In the genomic region with DNA sequence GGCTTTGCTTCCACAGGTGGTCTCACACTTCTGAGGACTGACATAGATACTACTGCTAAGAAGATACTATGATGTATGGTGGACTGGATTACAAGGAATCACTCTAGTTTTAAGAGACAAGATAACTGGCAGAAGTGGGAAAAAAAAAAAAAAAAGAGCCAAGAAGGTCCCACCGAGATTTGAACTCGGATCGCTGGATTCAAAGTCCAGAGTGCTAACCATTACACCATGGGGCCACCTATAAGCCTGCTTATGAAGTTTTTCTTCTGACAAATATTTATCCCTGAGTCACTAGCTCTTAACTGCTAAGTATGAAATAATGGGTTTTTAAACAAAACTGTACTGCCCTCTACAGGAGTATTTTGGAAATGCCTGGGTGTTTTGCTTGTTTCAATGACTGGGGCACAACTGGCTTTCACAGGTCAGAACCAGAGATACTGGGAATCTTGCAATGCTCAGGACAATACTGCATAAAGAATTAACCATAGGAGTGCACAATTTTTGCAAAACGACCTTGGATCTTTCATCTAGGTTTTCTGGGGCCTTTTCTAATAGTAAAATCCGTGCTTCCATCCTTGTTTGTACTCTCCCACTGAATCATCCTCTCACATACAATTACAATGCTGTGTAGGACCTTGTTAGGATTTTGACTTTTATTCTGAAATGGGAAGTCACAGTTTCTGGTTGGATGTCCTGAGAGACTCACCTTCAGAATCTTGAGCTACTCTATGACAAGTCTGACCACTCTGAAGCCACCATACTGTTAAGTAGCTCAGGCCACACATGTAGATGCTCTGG, we compare ENCODE assay signal across 8 cellular contexts.
A peak's percentile ranks its signal among the peaks of the same experiment; 100 is the strongest.
DNase-seq lines count a peak whose midpoint lies in the region; ATAC-seq, FAIRE-seq and TF ChIP-seq lines count a peak whose summit lies in the region.

No MANE protein-coding gene starts in this region.

- no peak overlapping the region for H3K4me3 Mint-ChIP-seq in immature natural killer cell

- H3K36me3 Mint-ChIP-seq in immature natural killer cell: no peaks in the 10 kb centered on the region

- TF ChIP-seq POLR2A in HCT116 (IDR thresholded peaks at IDR 0.05; ENCODE audit: borderline replicate concordance, extremely low read depth, insufficient read depth, insufficient read length) (no peak), K562 (conservative IDR thresholded peaks at IDR 0.05) (no peak), GM12892 (IDR thresholded peaks at IDR 0.05; ENCODE audit: low read depth, low read length) (no peak)

- H4K20me1 ChIP-seq in HCT116 (ENCODE audit: insufficient read depth) (no peaks in the 10 kb centered on the region), K562 (replicated peaks; ENCODE audit: control insufficient read depth, insufficient read depth, low read length) (no peaks in the 10 kb centered on the region)

- H3K4me3 ChIP-seq in HCT116 (replicated peaks in 1 of 2; ENCODE audit: low read depth in 1 of 2, low read length in 2 of 2): no peak overlapping the region
- H3K4me3 ChIP-seq in SK-N-MC: peak overlapping the region; percentile 58
- H3K4me3 ChIP-seq in K562: no peak overlapping the region

- ATAC-seq in HCT116 (peak; percentile 46), K562 (peak; percentile 53)

- peak overlapping the region in 4 of 6 donors; percentile 26 to 50 (median 38) for H3K27ac Mint-ChIP-seq in immature natural killer cell

- TF ChIP-seq EP300 in K562 (IDR thresholded peaks at IDR 0.05; ENCODE audit: low read length): peak; percentile 81

- H3K27ac ChIP-seq in HCT116 (ENCODE audit: low read depth, low read length) (peak overlapping the region; percentile 26; the same call in 1 of the 2 replicates), SK-N-MC (no peak overlapping the region), K562 (ENCODE audit: extremely low read depth, low read depth, low read length) (peak overlapping the region; percentile 2; the same call in 1 of the 3 replicates)

- in situ Hi-C loops in K562 (cut with MboI): no loop called here

- DNase-seq in GM04503 (ENCODE audit: low read depth) (peak; percentile 69), HCT116 (ENCODE audit: low read depth, low spot score) (peak; percentile 90), NCI-H1092 treated with DMSO at 0.1 percent for 48 hours (lab: John Stamatoyannopoulos, UW) (peak; percentile 75), SK-N-MC (ENCODE audit: low read depth, low spot score) (peak; percentile 97), K562 (ENCODE audit: extremely low read depth in 1 of 4, low spot score in 3 of 4) (peak; percentile 66 to 93 (median 74)), immature natural killer cell (peak; percentile 81 to 85 (median 82)), GM12892 (ENCODE audit: insufficient read length) (no peak)
- peak; percentile 42 for DNase-seq in stimulated activated CD4-positive, alpha-beta T cell treated with anti-CD3 and anti-CD28 coated beads, Interleukin-1b, Interleukin-23, amount 100 ng/mL, for 48 hours

- no peaks in the 10 kb centered on the region for H3K36me3 ChIP-seq in HCT116 (ENCODE audit: control insufficient read depth in 1 of 2, insufficient read depth in 2 of 2, low read length in 2 of 2)
- no peaks in the 10 kb centered on the region for H3K36me3 ChIP-seq in SK-N-MC (ENCODE audit: insufficient read depth, low read length)
- no peaks in the 10 kb centered on the region for H3K36me3 ChIP-seq in K562 (ENCODE audit: control insufficient read depth, insufficient read depth, low read length)

- intact Hi-C loops in HCT116 (cut with micrococcal nuclease) (no loop called here), K562 (cut with micrococcal nuclease) (loop anchor here (1.0 kb wide), 1 partner anchor 634 kb away; no protein-coding TSS in a partner anchor)

- H3K27me3 ChIP-seq in HCT116 (ENCODE audit: insufficient read depth, low read length) (no peaks in the 10 kb centered on the region), K562 (ENCODE audit: control insufficient read depth in 2 of 2, insufficient read depth in 2 of 2, low read length in 2 of 2) (no peaks in the 10 kb centered on the region)

- no peaks in the 10 kb centered on the region for H3K9me2 ChIP-seq in HCT116 (ENCODE audit: insufficient read depth)

- BruUV-seq in HCT116 (replicated peaks; lab: Mats Ljungman, UMichigan) (no TSS peak), K562 (replicated peaks; lab: Mats Ljungman, UMichigan) (no TSS peak)

- no peak overlapping the region for H2AFZ ChIP-seq in HCT116 (ENCODE audit: low read depth, low read length, poor library complexity, severe bottlenecking)
- peak overlapping the region; percentile 13 for H2AFZ ChIP-seq in K562 (ENCODE audit: low read depth, low read length)

- H3K4me1 Mint-ChIP-seq in immature natural killer cell: peaks cover 22 to 30% of the 10 kb centered on the region in 2 donors

- H3K4me1 ChIP-seq in HCT116 (ENCODE audit: control insufficient read depth in 1 of 2, insufficient read depth in 2 of 2, low read length in 2 of 2): peaks cover 13 to 32% of the 10 kb centered on the region in 2 experiments
- H3K4me1 ChIP-seq in K562 (replicated peaks in 1 of 2; ENCODE audit: control insufficient read depth in 2 of 2, insufficient read depth in 2 of 2, low read length in 2 of 2): peaks cover 13 to 55% of the 10 kb centered on the region in 2 experiments

- no peaks in the 10 kb centered on the region for H3K9me1 ChIP-seq in K562 (ENCODE audit: control insufficient read depth, insufficient read depth, low read length)

- TF ChIP-seq CTCF in HCT116 (IDR thresholded peaks at IDR 0.05 in 2 of 3, conservative IDR thresholded peaks at IDR 0.05 in 1 of 3; ENCODE audit: borderline replicate concordance in 1 of 3, insufficient read depth in 1 of 3, low read depth in 2 of 3, low read length in 2 of 3): peak; percentile 75 to 80 (median 76); a peak in 5 of 6 replicates
- TF ChIP-seq CTCF in K562 (IDR thresholded peaks at IDR 0.05 in 2 of 3, conservative IDR thresholded peaks at IDR 0.05 in 1 of 3; ENCODE audit: insufficient read depth in 2 of 3, low read depth in 1 of 3, low read length in 3 of 3): peak; percentile 70 to 95 (median 88); a peak in 5 of 6 replicates

- POLR2A ChIA-PET in HCT116 (lab: Charles Lee) (interaction anchor here (1.0 to 8.0 kb wide), 8 partner anchors 13 to 663 kb away, joined by 3 to 69 read pairs (median 6); a partner anchor contains a TSS), K562 (lab: Yijun Ruan, JAX) (interaction anchor here (0.6 to 6.2 kb wide), 15 partner anchors 13 to 648 kb away, joined by 3 to 123 read pairs (median 4); a partner anchor contains a TSS)

- H3K4me2 ChIP-seq in HCT116 (ENCODE audit: low read length): peak overlapping the region; percentile 26
- peak overlapping the region; percentile 48 for H3K4me2 ChIP-seq in K562 (ENCODE audit: insufficient read depth, low read length)

- CTCF ChIA-PET in HCT116 (lab: Charles Lee): interaction anchor here (0.5 to 4.1 kb wide), 19 partner anchors 12 to 669 kb away, joined by 3 to 25 read pairs (median 4); a partner anchor contains a TSS
- CTCF ChIA-PET in K562 (lab: Yijun Ruan, JAX; ENCODE audit: low intra/inter-chr PET ratio): interaction anchor here (0.6 to 1.6 kb wide), 9 partner anchors 42 to 669 kb away, joined by 3 to 9 read pairs (median 4); no protein-coding TSS in a partner anchor

- peak; percentile 82 for TF ChIP-seq RAD21 in HCT116 (IDR thresholded peaks at IDR 0.05; ENCODE audit: low read depth)
- peak; percentile 82 to 89 for TF ChIP-seq RAD21 in K562 (CRISPR knock-in tag; conservative IDR thresholded peaks at IDR 0.05 in 1 of 2, IDR thresholded peaks at IDR 0.05 in 1 of 2)

- H3K9me3 Mint-ChIP-seq in immature natural killer cell: no peaks in the 10 kb centered on the region

- peaks cover 5 to 25% (median 24%) of the 10 kb centered on the region in 3 donors for H3K27me3 Mint-ChIP-seq in immature natural killer cell (ENCODE audit: low read depth in 3 of 3)

- FAIRE-seq in K562 (lab: Jason Lieb, UNC) (peak; percentile 79), GM12892 (lab: Jason Lieb, UNC) (no peak)

- H3K9me3 ChIP-seq in HCT116 (ENCODE audit: control insufficient read depth in 1 of 2, insufficient read depth in 1 of 2, low read depth in 1 of 2, low read length in 2 of 2) (no peaks in the 10 kb centered on the region), SK-N-MC (ENCODE audit: low read depth, low read length) (no peaks in the 10 kb centered on the region), K562 (replicated peaks; ENCODE audit: control insufficient read depth, insufficient read depth, low read depth, low read length) (no peaks in the 10 kb centered on the region)

- 1% methylated on average over 5 of the region's 5 CpGs for WGBS in K562 (ENCODE audit: insufficient coverage, low coverage, missing lambda C conversion rate)

- H3K9ac ChIP-seq in HCT116 (ENCODE audit: low read length): peak overlapping the region; percentile 11; the same call in 1 of the 2 replicates
- H3K9ac ChIP-seq in SK-N-MC (ENCODE audit: insufficient read length): peak overlapping the region; percentile 15
- no peak overlapping the region for H3K9ac ChIP-seq in K562 (ENCODE audit: insufficient read depth in 1 of 2, low read depth in 2 of 2, low read length in 2 of 2)

- no peaks in the 10 kb centered on the region for H3K79me2 ChIP-seq in HCT116 (ENCODE audit: insufficient read depth, low read length)
- no peaks in the 10 kb centered on the region for H3K79me2 ChIP-seq in K562 (ENCODE audit: control insufficient read depth, insufficient read depth, low read length)

- RAD21 ChIA-PET in HCT116 (lab: Charles Lee; ENCODE audit: low non-redundant PET in 1 of 2, low total read pairs in 2 of 2, uncharacterized antibody in 2 of 2, unreplicated experiment in 2 of 2): interaction anchor here in 1 of 2 experiments (0.6 kb wide), 1 partner anchor 185 kb away, joined by 3 read pairs; no protein-coding TSS in a partner anchor

TF ChIP-seq in HCT116, 20 proteins besides CTCF, POLR2A, EP300 and RAD21 (continues in another document):
- TF ChIP-seq CBX3 (IDR thresholded peaks at IDR 0.05; ENCODE audit: low read depth) (peak; percentile 83; the same call in 1 of the 2 replicates), CEBPB (IDR thresholded peaks at IDR 0.05; ENCODE audit: low read depth) (peak; percentile 42), ELF1 (IDR thresholded peaks at IDR 0.05; ENCODE audit: borderline replicate concordance, low read depth) (no peak), SIN3A (IDR thresholded peaks at IDR 0.05; ENCODE audit: low read depth) (no peak; the same call in 1 of the 2 replicates)

TF ChIP-seq in K562, 482 proteins besides CTCF, POLR2A, EP300 and RAD21 (continues in another document):
- TF ChIP-seq RBM22 (IDR thresholded peaks at IDR 0.05; ENCODE audit: low read depth, low read length, poor library complexity, severe bottlenecking): peak; percentile 76
- no peak; the same call in 1 of the 2 replicates for TF ChIP-seq DMBX1 (CRISPR knock-in tag; IDR thresholded peaks at IDR 0.05; ENCODE audit: borderline replicate concordance)
- TF ChIP-seq ZNF41 (CRISPR knock-in tag; conservative IDR thresholded peaks at IDR 0.05): no peak

Comparison
In these comparisons a context has a peak if more than half of its experiments do, and no peak if none do; other contexts are left out.
1. H3K9ac ChIP-seq: peak in HCT116 (single experiment) and SK-N-MC (single experiment); none in K562 (0 of 2).